Comparison of ENCODE assay signal across 20 cellular contexts in the genomic region with DNA sequence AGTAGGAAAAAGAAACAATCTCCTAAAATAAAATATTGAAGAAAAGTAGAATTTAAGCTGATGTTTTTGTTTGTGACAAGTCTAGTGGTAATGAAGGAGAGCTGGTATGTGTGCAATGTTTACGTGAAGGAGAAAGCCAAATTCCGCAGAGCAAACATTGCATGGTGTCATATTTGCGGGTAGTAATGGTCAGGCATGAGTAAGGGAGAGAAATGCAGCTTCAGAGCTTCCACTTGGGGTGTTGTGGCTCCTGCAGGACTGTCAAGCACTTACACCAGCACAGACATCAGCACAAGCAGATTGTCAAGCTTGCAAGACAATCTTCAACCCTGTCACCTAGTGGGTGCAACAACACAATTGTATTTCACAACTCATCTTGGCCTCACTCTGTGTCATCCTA.
A peak's percentile ranks its signal among the peaks of the same experiment; 100 is the strongest.
DNase-seq lines count a peak whose midpoint lies in the region; FAIRE-seq and TF ChIP-seq lines count a peak whose summit lies in the region.
"Had no signal": no experiment of that assay in that cellular context is flagged by ENCODE, and none has a peak within 500 bp of the region (broad histone marks: within the 10 kb centered on the region; RNA-seq: fewer than 3 reads in every experiment).

No MANE protein-coding gene starts in this region.

- no peak overlapping the region for H2AFZ ChIP-seq in astrocyte (ENCODE audit: low read depth, low read length)

- H3K4me1 ChIP-seq in astrocyte (ENCODE audit: insufficient read depth, low read length), result no peaks in the 10 kb centered on the region
- H3K4me1 ChIP-seq: lower lobe of right lung, SJCRH30, upper lobe of left lung had no signal

- H3K27me3 Mint-ChIP-seq in MCF 10A (ENCODE audit: insufficient read depth, unreplicated experiment) (no peaks in the 10 kb centered on the region), astrocyte (ENCODE audit: low read depth, unreplicated experiment) (peaks cover 1% of the 10 kb centered on the region)

- H3K4me3 ChIP-seq in astrocyte (ENCODE audit: insufficient read depth, low read depth, low read length), result no peak overlapping the region
- H3K4me3 ChIP-seq: lower lobe of right lung, SJCRH30, upper lobe of left lung had no signal

- H3K9ac ChIP-seq in astrocyte (ENCODE audit: low read length), result no peak overlapping the region

- H3K36me3 Mint-ChIP-seq in MCF 10A (ENCODE audit: insufficient read depth, unreplicated experiment) (no peaks in the 10 kb centered on the region), astrocyte (ENCODE audit: low read depth, unreplicated experiment) (no peaks in the 10 kb centered on the region)
- H3K36me3 Mint-ChIP-seq: natural killer cell had no signal

- H3K9me3 ChIP-seq in astrocyte (ENCODE audit: insufficient read depth, low read depth, low read length), result no peaks in the 10 kb centered on the region
- H3K9me3 ChIP-seq: lower lobe of right lung, SJCRH30, upper lobe of left lung had no signal

- FAIRE-seq in astrocyte (lab: Jason Lieb, UNC), result no peak
- FAIRE-seq: GM19239, HTR-8/SVneo had no signal

- H3K79me2 ChIP-seq in astrocyte (ENCODE audit: insufficient read depth, low read length), result no peaks in the 10 kb centered on the region

- POLR2A ChIA-PET in MCF 10A (lab: Yijun Ruan, JAX), result no interaction called here

- no peak overlapping the region for H3K27ac Mint-ChIP-seq in MCF 10A (ENCODE audit: low read depth, unreplicated experiment)
- H3K27ac Mint-ChIP-seq in astrocyte (ENCODE audit: unreplicated experiment), result no peak overlapping the region
- H3K27ac Mint-ChIP-seq: natural killer cell; T-helper 2 cell treated with Interferon-gamma antibody and Interleukin-4, amounts not matched to agents 5 μg/mL and 100 μg/mL, for 36 hours had no signal

- no peaks in the 10 kb centered on the region for H3K9me3 Mint-ChIP-seq in MCF 10A (ENCODE audit: unreplicated experiment)
- no peaks in the 10 kb centered on the region for H3K9me3 Mint-ChIP-seq in astrocyte (ENCODE audit: unreplicated experiment)

- H3K4me1 Mint-ChIP-seq in MCF 10A (ENCODE audit: insufficient read depth, unreplicated experiment), result no peaks in the 10 kb centered on the region
- H3K4me1 Mint-ChIP-seq in astrocyte (ENCODE audit: low read depth, unreplicated experiment), result no peaks in the 10 kb centered on the region
- H3K4me1 Mint-ChIP-seq: natural killer cell had no signal

- H3K4me2 ChIP-seq in astrocyte (ENCODE audit: low read length), result no peak overlapping the region

- no peak overlapping the region for H3K27ac ChIP-seq in astrocyte (ENCODE audit: low read depth, low read length)
- H3K27ac ChIP-seq: lower lobe of right lung, SJCRH30, upper lobe of left lung had no signal

- intact Hi-C loops in MCF 10A (cut with micrococcal nuclease) (no loop called here), posterior vena cava (cut with DNase I) (no loop called here)

- H3K4me3 Mint-ChIP-seq in MCF 10A (ENCODE audit: unreplicated experiment) (no peak overlapping the region), astrocyte (ENCODE audit: unreplicated experiment) (no peak overlapping the region)
- H3K4me3 Mint-ChIP-seq: natural killer cell; T-helper 2 cell treated with Interferon-gamma antibody and Interleukin-4, amounts not matched to agents 5 μg/mL and 100 μg/mL, for 36 hours had no signal

- DNase-seq in T47D (ENCODE audit: low read depth in 1 of 2, low spot score in 1 of 2), result peak; percentile 5 to 75
- DNase-seq in MCF 10A (ENCODE audit: unreplicated experiment), result no peak
- peak; percentile 1 for DNase-seq in astrocyte (ENCODE audit: low read depth)
- peak; percentile 18 for DNase-seq in iPS-NIHi7 (ENCODE audit: extremely low spot score)
- DNase-seq in EL, result no peak
- DNase-seq in pons (ENCODE audit: low spot score), result no peak
- DNase-seq in NCI-H2029 (lab: John Stamatoyannopoulos, UW), result no peak
- no peak for DNase-seq in posterior vena cava (ENCODE audit: low spot score)
- DNase-seq: activated effector memory CD4-positive, alpha-beta T cell treated with Interleukin-2 at 50 U/mL for 16 hours; anterior cingulate cortex; C1 segment of cervical spinal cord; lower lobe of right lung; natural killer cell; NCI-H1694; NCI-H345; upper lobe of left lung had no signal

- H3K27me3 ChIP-seq in astrocyte (ENCODE audit: insufficient read depth, low read length), result no peaks in the 10 kb centered on the region
- H3K27me3 ChIP-seq: SJCRH30, upper lobe of left lung had no signal

- no TSS peak for BruUV-seq in MCF 10A (replicated peaks; lab: Mats Ljungman, UMichigan)

- H4K20me1 ChIP-seq in astrocyte (ENCODE audit: insufficient read depth, low read length), result no peaks in the 10 kb centered on the region

- TF ChIP-seq CTCF in MCF 10A (IDR thresholded peaks at IDR 0.05; ENCODE audit: unreplicated experiment), result no peak
- TF ChIP-seq CTCF in astrocyte (IDR thresholded peaks at IDR 0.05; ENCODE audit: insufficient read depth, low read depth, low read length), result no peak

- CTCF ChIA-PET in MCF 10A (lab: Yijun Ruan, JAX), result interaction anchor here (0.7 kb wide), 1 partner anchor 78 kb away, joined by 3 read pairs; no protein-coding TSS in a partner anchor

- in situ Hi-C loops in T47D (cut with HindIII; ENCODE audit: low pct_unique_long_range_greater_than_20kb, low sequenced_read_pairs), result no loop called here

- H3K36me3 ChIP-seq in astrocyte (ENCODE audit: insufficient read depth, low read length), result no peaks in the 10 kb centered on the region
- H3K36me3 ChIP-seq: lower lobe of right lung, SJCRH30, upper lobe of left lung had no signal

Comparison
In these comparisons a context has a peak if more than half of its experiments do, and no peak if none do; other contexts are left out.
1. DNase-seq: peak in T47D (2 of 2), astrocyte (single experiment) and iPS-NIHi7 (single experiment); none in MCF 10A (single experiment), EL (single experiment), pons (single experiment), NCI-H2029 (single experiment) and posterior vena cava (single experiment).